8 cellular contexts compared by ENCODE assay signal in genomic region chr5:88732181-88732633, GRCh38.
DNase-seq lines count a peak whose midpoint lies in the region; ATAC-seq and TF ChIP-seq lines count a peak whose summit lies in the region.

No MANE protein-coding gene starts in this region.

- no peaks in the 10 kb centered on the region for H3K9me2 ChIP-seq in OCI-LY7 (ENCODE audit: insufficient read depth, low read length)

- DNase-seq in OCI-LY7 (ENCODE audit: low spot score), result peak; percentile 75
- DNase-seq in right atrium auricular region (ENCODE audit: low spot score), result peak; percentile 75
- no peak for DNase-seq in vagina (ENCODE audit: extremely low spot score in 2 of 2)
- no peak for DNase-seq in DMS53 (lab: John Stamatoyannopoulos, UW)
- DNase-seq in NCI-H1092 treated with DMSO at 0.1 percent for 48 hours (lab: John Stamatoyannopoulos, UW), result no peak
- no peak for DNase-seq in ACHN

- H3K4me1 ChIP-seq in OCI-LY7 (ENCODE audit: insufficient read depth, low read length, poor library complexity, severe bottlenecking), result peaks cover 55% of the 10 kb centered on the region
- peaks cover 0 to 37% of the 10 kb centered on the region in 2 donors for H3K4me1 ChIP-seq in right atrium auricular region
- H3K4me1 ChIP-seq in vagina, result peaks cover 14% of the 10 kb centered on the region

- peak overlapping the region; percentile 87; the same call in 1 of the 2 replicates for H2AFZ ChIP-seq in OCI-LY7 (ENCODE audit: low read length)

- peak overlapping the region; percentile 72 for H3K4me2 ChIP-seq in OCI-LY7 (ENCODE audit: low read length)

- TF ChIP-seq POLR2A in vagina (IDR thresholded peaks at IDR 0.05), result no peak

- H4K20me1 ChIP-seq in OCI-LY7 (ENCODE audit: insufficient read depth, low read length), result no peaks in the 10 kb centered on the region

- no peaks in the 10 kb centered on the region for H3K9me3 ChIP-seq in OCI-LY7 (ENCODE audit: low read length)
- H3K9me3 ChIP-seq in right atrium auricular region, result no peaks in the 10 kb centered on the region
- no peaks in the 10 kb centered on the region for H3K9me3 ChIP-seq in vagina

- CTCF ChIA-PET in OCI-LY7 (lab: Charles Lee; ENCODE audit: unreplicated experiment), result interaction anchor here (1.2 kb wide), 1 partner anchor 87 kb away, joined by 6 read pairs; no protein-coding TSS in a partner anchor

- H3K27me3 ChIP-seq in right atrium auricular region (no peaks in the 10 kb centered on the region), vagina (no peaks in the 10 kb centered on the region)

- H3K79me2 ChIP-seq in OCI-LY7 (ENCODE audit: insufficient read depth, low read depth, low read length), result no peaks in the 10 kb centered on the region

- TF ChIP-seq CTCF in OCI-LY7 (conservative IDR thresholded peaks at IDR 0.05; ENCODE audit: low read length), result no peak
- no peak for TF ChIP-seq CTCF in right atrium auricular region (IDR thresholded peaks at IDR 0.05)
- no peak for TF ChIP-seq CTCF in vagina (IDR thresholded peaks at IDR 0.05)

- POLR2A ChIA-PET in OCI-LY7 (lab: Charles Lee), result interaction anchor here (0.6 to 3.8 kb wide), 15 partner anchors 24 to 1678 kb away, joined by 3 to 21 read pairs (median 3); partner anchors contain the start of gene MEF2C

- BruUV-seq in OCI-LY7 (replicated peaks; lab: Mats Ljungman, UMichigan), result no TSS peak

- H3K36me3 ChIP-seq in OCI-LY7 (ENCODE audit: insufficient read depth, low read length) (no peaks in the 10 kb centered on the region), right atrium auricular region (peaks cover 16% of the 10 kb centered on the region), vagina (no peaks in the 10 kb centered on the region)

- ATAC-seq in GM18858 (IDR thresholded peaks at IDR 0.05; ENCODE audit: unreplicated experiment), result peak; percentile 33
- peak; percentile 43 for ATAC-seq in HG02840 (IDR thresholded peaks at IDR 0.05; ENCODE audit: low FRiP score, unreplicated experiment)

- in situ Hi-C loops in ACHN (cut with HindIII; ENCODE audit: low pct_ligation_motif_present, low pct_unique_long_range_greater_than_20kb, low sequenced_read_pairs), result no loop called here

- peak overlapping the region; percentile 82 for H3K27ac ChIP-seq in OCI-LY7 (ENCODE audit: low read depth, low read length, poor library complexity, severe bottlenecking)
- peak overlapping the region; percentile 61 to 73 for H3K27ac ChIP-seq in right atrium auricular region
- H3K27ac ChIP-seq in vagina, result peak overlapping the region; percentile 25

- H3K4me3 ChIP-seq in OCI-LY7 (ENCODE audit: low read depth, low read length, poor library complexity, severe bottlenecking), result peak overlapping the region; percentile 28
- no peak overlapping the region for H3K4me3 ChIP-seq in right atrium auricular region
- H3K4me3 ChIP-seq in vagina, result no peak overlapping the region

- intact Hi-C loops in OCI-LY7 (cut with micrococcal nuclease; ENCODE audit: unreplicated experiment) (loop anchor here (1.0 kb wide), 1 partner anchor 95 kb away; no protein-coding TSS in a partner anchor), vagina (cut with DNase I) (loop anchor here (10.0 kb wide), 1 partner anchor 153 kb away; the partner anchor contains the start of gene MEF2C)

Comparison
In these comparisons a context has a peak if more than half of its experiments do, and no peak if none do; other contexts are left out.
1. DNase-seq: peak in OCI-LY7 (single experiment) and right atrium auricular region (single experiment); none in vagina (0 of 2), DMS53 (single experiment), NCI-H1092 treated with DMSO at 0.1 percent for 48 hours (single experiment) and ACHN (single experiment).
2. H3K27ac ChIP-seq: peak in every context shown above with its lines; median percentile 82 in OCI-LY7; 67 in right atrium auricular region; 25 in vagina.